In the genomic region with DNA sequence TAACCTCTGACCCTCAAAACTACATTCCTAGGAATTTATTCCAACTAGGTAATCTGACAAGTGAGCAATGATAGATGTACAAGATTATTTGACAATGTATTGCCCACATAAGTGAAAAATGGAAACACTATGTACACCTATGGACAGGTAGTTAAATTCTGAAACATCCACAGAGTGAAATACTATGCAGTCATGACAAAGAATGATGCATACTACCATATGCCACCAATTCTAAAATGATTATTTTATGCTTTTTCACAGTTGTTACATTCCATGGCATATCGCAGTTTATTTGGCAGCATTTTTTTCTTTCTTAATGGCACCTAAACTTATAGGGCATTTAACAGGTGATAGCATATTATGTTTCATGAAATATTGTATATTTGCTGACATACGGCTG, we compare ENCODE assay signal across 26 cellular contexts. TPM values are rescaled to one million over a fixed set of nuclear protein-coding genes. Genes with fewer than 3 reads are reported as not detected.
A peak's percentile ranks its signal among the peaks of the same experiment; 100 is the strongest.
DNase-seq lines count a peak whose midpoint lies in the region; FAIRE-seq and TF ChIP-seq lines count a peak whose summit lies in the region.
"Had no signal": no experiment of that assay in that cellular context is flagged by ENCODE, and none has a peak within 500 bp of the region (broad histone marks: within the 10 kb centered on the region; RNA-seq: fewer than 3 reads in every experiment).

No MANE protein-coding gene starts in this region.

- H3K27ac ChIP-seq in HEK293 (ENCODE audit: extremely low read depth, low read depth, low read length) (no peak overlapping the region), SJSA1 (peak overlapping the region; percentile 10; the same call in 1 of the 2 replicates), neutrophil (peak overlapping the region; percentile 91), adrenal gland (no peak overlapping the region)
- H3K27ac ChIP-seq: BLaER1 had no signal

- TF ChIP-seq CTCF in HEK293 (tag by site-specific recombination; IDR thresholded peaks at IDR 0.05): no peak
- TF ChIP-seq CTCF in neutrophil (IDR thresholded peaks at IDR 0.05): no peak
- TF ChIP-seq CTCF in adrenal gland (IDR thresholded peaks at IDR 0.05): no peak

- no peaks in the 10 kb centered on the region for H3K4me1 ChIP-seq in HEK293 (ENCODE audit: control insufficient read depth, insufficient read depth, low read length)
- H3K4me1 ChIP-seq in SJSA1 (replicated peaks): peaks cover 34% of the 10 kb centered on the region
- peaks cover 51 to 74% of the 10 kb centered on the region in 2 experiments for H3K4me1 ChIP-seq in neutrophil (ENCODE audit: control insufficient read depth in 1 of 2, insufficient read depth in 1 of 2, low read depth in 1 of 2, low read length in 1 of 2)
- H3K4me1 ChIP-seq in adrenal gland (replicated peaks in 1 of 2): peaks cover 0 to 4% of the 10 kb centered on the region in 2 donors
- H3K4me1 ChIP-seq: BE2C had no signal

- TF ChIP-seq POLR2A in GM12891 (IDR thresholded peaks at IDR 0.05; ENCODE audit: low read depth, low read length) (no peak), adrenal gland (IDR thresholded peaks at IDR 0.05) (no peak)

- POLR2A ChIA-PET in HEK293 (lab: Yijun Ruan, JAX): no interaction called here

- 87 to 95% (median 94%) methylated on average over 2 of the region's 2 CpGs for WGBS in adrenal gland, 4 donors

- no peaks in the 10 kb centered on the region for H3K9me3 ChIP-seq in HEK293 (ENCODE audit: control insufficient read depth, insufficient read depth, low read depth, low read length)
- no peaks in the 10 kb centered on the region for H3K9me3 ChIP-seq in SJSA1 (replicated peaks)
- no peaks in the 10 kb centered on the region for H3K9me3 ChIP-seq in neutrophil
- H3K9me3 ChIP-seq in adrenal gland (replicated peaks in 1 of 3): no peaks in the 10 kb centered on the region
- H3K9me3 ChIP-seq: BE2C had no signal

- H3K36me3 ChIP-seq in HEK293 (ENCODE audit: control insufficient read depth in 2 of 2, insufficient read depth in 1 of 2, low read length in 2 of 2) (no peaks in the 10 kb centered on the region), SJSA1 (no peaks in the 10 kb centered on the region), neutrophil (no peaks in the 10 kb centered on the region), adrenal gland (replicated peaks in 1 of 2) (no peaks in the 10 kb centered on the region)
- H3K36me3 ChIP-seq: BE2C, BLaER1 had no signal

- intact Hi-C loops in adrenal gland (cut with DNase I): no loop called here

- H3K27me3 ChIP-seq in SJSA1 (replicated peaks) (no peaks in the 10 kb centered on the region), neutrophil (no peaks in the 10 kb centered on the region), adrenal gland (no peaks in the 10 kb centered on the region)
- H3K27me3 ChIP-seq: BE2C, BLaER1 had no signal

- peak; percentile 59 for FAIRE-seq in GM12891 (lab: Jason Lieb, UNC)
- FAIRE-seq: A204.1, GM19239 had no signal

- CTCF ChIA-PET in HEK293 (lab: Yijun Ruan, JAX): no interaction called here

- no peak overlapping the region for H3K4me3 ChIP-seq in HEK293 (ENCODE audit: low read depth, low read length)
- H3K4me3 ChIP-seq in SJSA1: no peak overlapping the region
- H3K4me3 ChIP-seq in neutrophil (ENCODE audit: low read depth in 1 of 2, low read length in 1 of 2): no peak overlapping the region
- H3K4me3 ChIP-seq in adrenal gland: no peak overlapping the region
- H3K4me3 ChIP-seq: BLaER1, GM12878 had no signal

- DNase-seq in GM12891 (ENCODE audit: insufficient read length, low spot score) (no peak), SJSA1 (ENCODE audit: low read depth in 1 of 2, low spot score in 2 of 2) (no peak), adrenal gland (no peak)
- no peak for DNase-seq in activated naive CD4-positive, alpha-beta T cell treated with anti-CD3 and anti-CD28 coated beads, Interleukin-2, amount 50 U/mL, for 16 hours
- DNase-seq in activated CD4-positive, CD25-positive, alpha-beta regulatory T cell (lab: John Stamatoyannopoulos, UW): no peak
- DNase-seq: 8988T; ACHN; BE2C; C1 segment of cervical spinal cord; CD4-positive, alpha-beta memory T cell; CD4-positive, CD25-positive, alpha-beta regulatory T cell; CD8-positive, alpha-beta memory T cell; COR-L47; DMS 273 treated with DMSO at 0.1 percent for 48 hours; DMS153; DMS53; DMS79; DND-41; EL; GDM1 had no signal

TF ChIP-seq in GM12891, 5 proteins besides CTCF, POLR2A, EP300 and RAD21:
- TF ChIP-seq SPI1 (IDR thresholded peaks at IDR 0.05; ENCODE audit: low read depth, low read length) (no peak), PAX5 (IDR thresholded peaks at IDR 0.05; ENCODE audit: insufficient read depth, low read length, severe bottlenecking) (no peak), POLR2AphosphoS5 (IDR thresholded peaks at IDR 0.05; ENCODE audit: low read depth, low read length) (no peak), TAF1 (IDR thresholded peaks at IDR 0.05; ENCODE audit: low read depth, low read length) (no peak), POU2F2 (IDR thresholded peaks at IDR 0.05; ENCODE audit: low read depth, low read length) (no peak)

TF ChIP-seq in HEK293, 187 proteins besides CTCF, POLR2A, EP300 and RAD21:
- TF ChIP-seq ZNF146 (tag by site-specific recombination; IDR thresholded peaks at IDR 0.05): peak; percentile 73
- TF ChIP-seq BCL11B (tag by site-specific recombination; IDR thresholded peaks at IDR 0.05; ENCODE audit: low read depth): no peak

RNA-seq across cellular contexts. Expression of a gene that starts 20.1 kb away (rescaled TPM):
- 42.7 TPM for polyA plus RNA-seq in GM12891 (2012; ENCODE audit: low read depth, missing spikeins)
- 45.5 and 61.5 TPM in 2 replicates for total RNA-seq in SJSA1 (2014; rRNA removed; shearing (Covaris generic))
- total RNA-seq in adrenal gland: 10 to 100 TPM; 31.2 to 46.9 (median 41.8) TPM
- 10 to 100 TPM; 10.6 to 56.0 (median 12.3) TPM for polyA plus RNA-seq in adrenal gland

Comparison
In these comparisons a context has a peak if more than half of its experiments do, and no peak if none do; other contexts are left out.
1. H3K27ac ChIP-seq: peak in SJSA1 (single experiment) and neutrophil (single experiment); none in HEK293 (single experiment) and adrenal gland (0 of 5).